ENCODE assay signal across 9 cellular contexts in the genomic region with DNA sequence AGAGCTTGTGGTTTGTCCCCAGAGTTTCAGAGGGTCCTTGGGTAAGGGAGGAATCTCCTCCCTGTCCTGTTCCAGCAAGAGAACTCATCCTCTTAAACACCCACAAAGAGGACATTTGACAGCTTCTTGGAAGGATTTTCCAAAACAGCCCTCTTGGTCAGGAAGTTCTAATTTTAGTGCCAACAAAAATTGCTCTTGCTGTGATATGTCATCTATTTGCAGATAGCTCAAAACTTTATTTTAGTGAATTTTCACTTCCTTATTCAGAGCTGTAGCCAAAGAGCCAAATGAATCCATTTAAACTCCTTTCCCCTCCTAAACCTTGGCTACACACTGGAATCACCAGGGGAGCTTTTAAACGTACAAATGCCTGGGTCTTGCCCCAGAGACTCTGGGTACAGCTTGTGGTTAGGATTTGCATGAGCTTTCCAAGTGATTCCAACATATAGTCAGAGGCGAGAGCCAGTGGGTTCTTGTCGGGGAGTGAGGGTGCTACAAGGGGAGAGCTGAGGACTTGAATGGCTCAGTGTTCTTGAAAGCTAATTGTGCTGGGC. TPM values are rescaled to one million over a fixed set of nuclear protein-coding genes. Genes with fewer than 3 reads are reported as not detected.
DNase-seq lines count a peak whose midpoint lies in the region; ATAC-seq and TF ChIP-seq lines count a peak whose summit lies in the region.
"Had no signal": no experiment of that assay in that cellular context is flagged by ENCODE, and none has a peak within 500 bp of the region (broad histone marks: within the 10 kb centered on the region; RNA-seq: fewer than 3 reads in every experiment).

No MANE protein-coding gene starts in this region.

- H3K27me3 ChIP-seq in lower lobe of right lung (ENCODE audit: low read depth) (no peaks in the 10 kb centered on the region), SJCRH30 (no peaks in the 10 kb centered on the region)

- peak; percentile 41 for ATAC-seq in SK-N-SH treated with all-trans-retinoic acid at 6 μM for 48 hours
- no peak for ATAC-seq in lower lobe of right lung
- ATAC-seq in T-cell (replicated peaks in 1 of 4): no peak

- H3K27me3 Mint-ChIP-seq in T-cell: no peaks in the 10 kb centered on the region

- H3K27ac ChIP-seq in HEK293 (ENCODE audit: extremely low read depth, low read depth, low read length) (no peak overlapping the region), lower lobe of right lung (peak overlapping the region; percentile 36), SJCRH30 (no peak overlapping the region)

- H3K4me3 Mint-ChIP-seq in T-cell: no peak overlapping the region

- peak overlapping the region in 1 of 2 donors; percentile 11 for H3K27ac Mint-ChIP-seq in T-cell

- no peaks in the 10 kb centered on the region for H3K9me3 Mint-ChIP-seq in T-cell

- CTCF ChIA-PET in HEK293 (lab: Yijun Ruan, JAX): interaction anchor here (0.6 to 2.7 kb wide), 5 partner anchors 16 to 443 kb away, joined by 6 to 18 read pairs (median 8); no protein-coding TSS in a partner anchor
- CTCF ChIA-PET in T-cell (lab: Charles Lee): interaction anchor here in 1 of 2 donors (0.6 kb wide), 1 partner anchor 74 kb away, joined by 3 read pairs; no protein-coding TSS in a partner anchor

- no peaks in the 10 kb centered on the region for H3K9me3 ChIP-seq in HEK293 (ENCODE audit: control insufficient read depth, insufficient read depth, low read depth, low read length)
- H3K9me3 ChIP-seq in lower lobe of right lung: no peaks in the 10 kb centered on the region
- no peaks in the 10 kb centered on the region for H3K9me3 ChIP-seq in SJCRH30 (replicated peaks)

- DNase-seq in GM10266 (ENCODE audit: extremely low spot score) (peak; percentile 43), lower lobe of right lung (no peak), T-cell (no peak), SJCRH30 (no peak)
- no peak for DNase-seq in NK-92 treated with Interleukin-12 subunit alpha and Interleukin-12 subunit beta, amount 100 ng/mL, for 24 hours (lab: John Stamatoyannopoulos, UW)
- no peak for DNase-seq in stimulated activated CD4-positive, alpha-beta T cell treated with anti-CD3 and anti-CD28 coated beads, Interleukin-2, amount 100 ng/mL, for 48 hours
- DNase-seq: NCI-H226 had no signal

- peaks cover 0 to 13% of the 10 kb centered on the region in 2 experiments; a peak in 1 of 3 replicates for H3K36me3 ChIP-seq in HEK293 (ENCODE audit: control insufficient read depth in 2 of 2, insufficient read depth in 1 of 2, low read length in 2 of 2)
- peaks cover 30% of the 10 kb centered on the region for H3K36me3 ChIP-seq in lower lobe of right lung
- H3K36me3 ChIP-seq in SJCRH30: no peaks in the 10 kb centered on the region

- H3K36me3 Mint-ChIP-seq in T-cell: peaks cover 43% of the 10 kb centered on the region

- H3K4me1 Mint-ChIP-seq in T-cell: peaks cover 0 to 16% (median 1%) of the 10 kb centered on the region in 3 donors

- no peak overlapping the region for H3K4me3 ChIP-seq in HEK293 (ENCODE audit: low read depth, low read length)
- no peak overlapping the region for H3K4me3 ChIP-seq in lower lobe of right lung
- H3K4me3 ChIP-seq in SJCRH30: no peak overlapping the region

- TF ChIP-seq CTCF in GM10266 (IDR thresholded peaks at IDR 0.05; ENCODE audit: control insufficient read depth, insufficient read depth, low read depth, missing control alignments) (no peak), HEK293 (tag by site-specific recombination; IDR thresholded peaks at IDR 0.05) (no peak), lower lobe of right lung (IDR thresholded peaks at IDR 0.05) (no peak)

- intact Hi-C loops in lower lobe of right lung (cut with DNase I): no loop called here

- POLR2A ChIA-PET in HEK293 (lab: Yijun Ruan, JAX) (interaction anchor here (1.1 kb wide), 1 partner anchor 139 kb away, joined by 3 read pairs; a partner anchor contains a TSS), T-cell (lab: Charles Lee) (interaction anchor here in 1 of 2 donors (0.5 kb wide), 1 partner anchor 49 kb away, joined by 3 read pairs; no protein-coding TSS in a partner anchor)

- H3K4me1 ChIP-seq in HEK293 (ENCODE audit: control insufficient read depth, insufficient read depth, low read length) (peaks cover 10% of the 10 kb centered on the region), lower lobe of right lung (peaks cover 32% of the 10 kb centered on the region), SJCRH30 (peaks cover 26% of the 10 kb centered on the region)

TF ChIP-seq in HEK293, 187 proteins besides CTCF, POLR2A, EP300 and RAD21:
- no peak for TF ChIP-seq KLF8 (tag by site-specific recombination; IDR thresholded peaks at IDR 0.05)
- TF ChIP-seq ZBTB17 (tag by site-specific recombination; IDR thresholded peaks at IDR 0.05): no peak
- no peak for TF ChIP-seq ZNF837 (tag by site-specific recombination; IDR thresholded peaks at IDR 0.05)
- 0 out of 2 replicates have a peak, but pooled peaks have one; percentile 0 for TF ChIP-seq OSR2 (tag by site-specific recombination; IDR thresholded peaks at IDR 0.05)
- TF ChIP-seq, protein P1, sequence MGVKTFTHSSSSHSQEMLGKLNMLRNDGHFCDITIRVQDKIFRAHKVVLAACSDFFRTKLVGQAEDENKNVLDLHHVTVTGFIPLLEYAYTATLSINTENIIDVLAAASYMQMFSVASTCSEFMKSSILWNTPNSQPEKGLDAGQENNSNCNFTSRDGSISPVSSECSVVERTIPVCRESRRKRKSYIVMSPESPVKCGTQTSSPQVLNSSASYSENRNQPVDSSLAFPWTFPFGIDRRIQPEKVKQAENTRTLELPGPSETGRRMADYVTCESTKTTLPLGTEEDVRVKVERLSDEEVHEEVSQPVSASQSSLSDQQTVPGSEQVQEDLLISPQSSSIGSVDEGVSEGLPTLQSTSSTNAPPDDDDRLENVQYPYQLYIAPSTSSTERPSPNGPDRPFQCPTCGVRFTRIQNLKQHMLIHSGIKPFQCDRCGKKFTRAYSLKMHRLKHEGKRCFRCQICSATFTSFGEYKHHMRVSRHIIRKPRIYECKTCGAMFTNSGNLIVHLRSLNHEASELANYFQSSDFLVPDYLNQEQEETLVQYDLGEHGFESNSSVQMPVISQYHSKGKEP (tag by site-specific recombination; IDR thresholded peaks at IDR 0.05): no peak

TF ChIP-seq in SK-N-SH treated with all-trans-retinoic acid at 6 μM for 48 hours, 23 proteins besides CTCF, POLR2A, EP300 and RAD21 (continues in another document):
- no peak for TF ChIP-seq ZNF8 (CRISPR knock-in tag; IDR thresholded peaks at IDR 0.05)
- TF ChIP-seq, protein P2, sequence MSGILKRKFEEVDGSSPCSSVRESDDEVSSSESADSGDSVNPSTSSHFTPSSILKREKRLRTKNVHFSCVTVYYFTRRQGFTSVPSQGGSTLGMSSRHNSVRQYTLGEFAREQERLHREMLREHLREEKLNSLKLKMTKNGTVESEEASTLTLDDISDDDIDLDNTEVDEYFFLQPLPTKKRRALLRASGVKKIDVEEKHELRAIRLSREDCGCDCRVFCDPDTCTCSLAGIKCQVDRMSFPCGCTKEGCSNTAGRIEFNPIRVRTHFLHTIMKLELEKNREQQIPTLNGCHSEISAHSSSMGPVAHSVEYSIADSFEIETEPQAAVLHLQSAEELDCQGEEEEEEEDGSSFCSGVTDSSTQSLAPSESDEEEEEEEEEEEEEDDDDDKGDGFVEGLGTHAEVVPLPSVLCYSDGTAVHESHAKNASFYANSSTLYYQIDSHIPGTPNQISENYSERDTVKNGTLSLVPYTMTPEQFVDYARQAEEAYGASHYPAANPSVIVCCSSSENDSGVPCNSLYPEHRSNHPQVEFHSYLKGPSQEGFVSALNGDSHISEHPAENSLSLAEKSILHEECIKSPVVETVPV (CRISPR knock-in tag; IDR thresholded peaks at IDR 0.05): no peak
- TF ChIP-seq ZFP3 (CRISPR knock-in tag; IDR thresholded peaks at IDR 0.05): no peak
- TF ChIP-seq, protein P3, sequence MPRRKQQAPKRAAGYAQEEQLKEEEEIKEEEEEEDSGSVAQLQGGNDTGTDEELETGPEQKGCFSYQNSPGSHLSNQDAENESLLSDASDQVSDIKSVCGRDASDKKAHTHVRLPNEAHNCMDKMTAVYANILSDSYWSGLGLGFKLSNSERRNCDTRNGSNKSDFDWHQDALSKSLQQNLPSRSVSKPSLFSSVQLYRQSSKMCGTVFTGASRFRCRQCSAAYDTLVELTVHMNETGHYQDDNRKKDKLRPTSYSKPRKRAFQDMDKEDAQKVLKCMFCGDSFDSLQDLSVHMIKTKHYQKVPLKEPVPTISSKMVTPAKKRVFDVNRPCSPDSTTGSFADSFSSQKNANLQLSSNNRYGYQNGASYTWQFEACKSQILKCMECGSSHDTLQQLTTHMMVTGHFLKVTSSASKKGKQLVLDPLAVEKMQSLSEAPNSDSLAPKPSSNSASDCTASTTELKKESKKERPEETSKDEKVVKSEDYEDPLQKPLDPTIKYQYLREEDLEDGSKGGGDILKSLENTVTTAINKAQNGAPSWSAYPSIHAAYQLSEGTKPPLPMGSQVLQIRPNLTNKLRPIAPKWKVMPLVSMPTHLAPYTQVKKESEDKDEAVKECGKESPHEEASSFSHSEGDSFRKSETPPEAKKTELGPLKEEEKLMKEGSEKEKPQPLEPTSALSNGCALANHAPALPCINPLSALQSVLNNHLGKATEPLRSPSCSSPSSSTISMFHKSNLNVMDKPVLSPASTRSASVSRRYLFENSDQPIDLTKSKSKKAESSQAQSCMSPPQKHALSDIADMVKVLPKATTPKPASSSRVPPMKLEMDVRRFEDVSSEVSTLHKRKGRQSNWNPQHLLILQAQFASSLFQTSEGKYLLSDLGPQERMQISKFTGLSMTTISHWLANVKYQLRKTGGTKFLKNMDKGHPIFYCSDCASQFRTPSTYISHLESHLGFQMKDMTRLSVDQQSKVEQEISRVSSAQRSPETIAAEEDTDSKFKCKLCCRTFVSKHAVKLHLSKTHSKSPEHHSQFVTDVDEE (CRISPR knock-in tag; IDR thresholded peaks at IDR 0.05): no peak
- TF ChIP-seq ARNTL (CRISPR knock-in tag; IDR thresholded peaks at IDR 0.05; ENCODE audit: borderline replicate concordance, low read depth): no peak
- no peak for TF ChIP-seq CSDC2 (CRISPR knock-in tag; IDR thresholded peaks at IDR 0.05)
- no peak for TF ChIP-seq GLIS3 (CRISPR knock-in tag; IDR thresholded peaks at IDR 0.05)
- no peak for TF ChIP-seq RARB (CRISPR knock-in tag; IDR thresholded peaks at IDR 0.05)

RNA-seq across cellular contexts. Expression of a gene that starts 11.8 kb away (rescaled TPM):
- total RNA-seq in lower lobe of right lung: 48.2 TPM
- total RNA-seq in T-cell: 100 to 1,000 TPM; 174 to 224 (median 204) TPM
- total RNA-seq in SJCRH30 (2014; rRNA removed; shearing (Covaris generic)): 9.5 TPM in 2 replicates

RNA-seq across cellular contexts. Expression of a gene that starts 25.3 kb away (rescaled TPM):
- total RNA-seq in lower lobe of right lung (12.5 TPM), T-cell (10 to 100 TPM; 60.7 to 84.7 (median 81.4) TPM)
- 3.1 and 3.5 TPM in 2 replicates for total RNA-seq in SJCRH30 (2014; rRNA removed; shearing (Covaris generic))
